Comparison of ENCODE assay signal across 10 cellular contexts in genomic region chr5:90384389-90384788, GRCh38.
"Had no signal": no experiment of that assay in that cellular context is flagged by ENCODE, and none has a peak within 500 bp of the region (broad histone marks: within the 10 kb centered on the region; RNA-seq: fewer than 3 reads in every experiment).

No MANE protein-coding gene starts in this region.

- H3K4me3 ChIP-seq: GM23248, GM23338, HAP-1 had no signal

- H3K9ac ChIP-seq: GM23248 had no signal

- DNase-seq: GM23248, GOT3, H7, H9, HCEC 1CT, HFFc6 had no signal

- H3K9me3 ChIP-seq: HAP-1 had no signal

- H3K4me2 ChIP-seq: GM23338 had no signal

- H2AFZ ChIP-seq: GM23248, GM23338 had no signal

- ATAC-seq: GM23338, HCT116 had no signal

- H3K4me1 ChIP-seq: HAP-1 had no signal

- H3K27ac ChIP-seq: GM23248 had no signal

- H3K36me3 ChIP-seq: HAP-1 had no signal

- FAIRE-seq: H54 had no signal
